8 cellular contexts compared by ENCODE assay signal in the genomic region with DNA sequence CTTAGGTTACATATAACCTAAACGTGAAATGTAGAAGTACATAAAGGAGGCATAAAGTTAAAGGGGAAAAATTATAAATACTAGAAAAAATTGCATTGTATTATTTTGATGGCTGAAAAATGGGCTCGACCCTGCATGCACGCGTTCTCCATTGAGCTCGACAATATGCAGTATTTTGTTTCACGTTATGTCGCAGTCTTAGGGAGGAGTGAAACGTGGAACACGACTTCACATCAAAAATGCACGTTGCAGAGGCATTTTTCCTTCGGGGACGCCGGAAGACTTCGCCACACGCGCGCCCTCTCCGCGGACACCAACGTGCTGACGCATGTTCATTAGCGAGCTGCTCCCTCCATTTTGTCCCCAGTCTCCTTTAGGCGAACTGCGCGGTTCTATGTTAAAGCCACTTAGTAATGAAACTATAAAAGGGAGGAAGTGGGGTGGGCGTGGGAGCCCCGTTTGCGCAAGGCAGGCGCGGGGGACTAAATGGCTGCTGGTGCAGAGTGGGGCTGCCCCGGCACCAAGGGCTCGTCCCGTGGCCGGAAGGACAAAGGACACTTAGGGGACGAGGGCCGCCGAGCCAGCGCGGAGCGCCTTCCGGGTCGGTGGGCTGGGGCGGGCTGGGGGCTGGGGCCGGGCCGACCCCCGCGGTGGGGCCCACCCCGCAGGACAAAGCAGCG. TPM values are rescaled to one million over a fixed set of nuclear protein-coding genes. Genes with fewer than 3 reads are reported as not detected.
DNase-seq lines count a peak whose midpoint lies in the region; ATAC-seq and TF ChIP-seq lines count a peak whose summit lies in the region.

No MANE protein-coding gene starts in this region.

- peak; percentile 73 for TF ChIP-seq POLR2A in right lobe of liver (IDR thresholded peaks at IDR 0.05)

- H3K4me1 ChIP-seq in right lobe of liver: peaks cover 0 to 20% (median 0%) of the 10 kb centered on the region in 4 donors

- no peaks in the 10 kb centered on the region for H3K9me3 Mint-ChIP-seq in chondrocyte (ENCODE audit: low read depth)

- H3K27me3 Mint-ChIP-seq in chondrocyte (ENCODE audit: low read depth): no peaks in the 10 kb centered on the region

- peak overlapping the region; percentile 86 for H3K4me3 Mint-ChIP-seq in chondrocyte (ENCODE audit: unreplicated experiment)

- peak; percentile 76 for ATAC-seq in GM18907 (IDR thresholded peaks at IDR 0.05; ENCODE audit: unreplicated experiment)
- ATAC-seq in HG03135 (IDR thresholded peaks at IDR 0.05; ENCODE audit: unreplicated experiment): peak; percentile 63
- ATAC-seq in activated CD4-positive, CD25-positive, alpha-beta regulatory T cell treated with anti-CD3 and anti-CD28 coated beads, Interleukin-2, amount 50 U/mL, for 24 hours: peak; percentile 74 to 79
- ATAC-seq in right lobe of liver: peak in 2 of 4 donors; percentile 55 to 65

- H3K4me3 ChIP-seq in right lobe of liver: peak overlapping the region; percentile 69 to 75 (median 70)

- peaks cover 0 to 6% (median 0%) of the 10 kb centered on the region in 4 donors for H3K36me3 ChIP-seq in right lobe of liver

- WGBS in right lobe of liver (ENCODE audit: insufficient coverage, low coverage, low lambda C conversion rate, missing lambda C conversion rate): 0% methylated on average over 30 of the region's 49 CpGs

- H3K27ac Mint-ChIP-seq in chondrocyte (ENCODE audit: unreplicated experiment): peak overlapping the region; percentile 98

- no peaks in the 10 kb centered on the region for H3K27me3 ChIP-seq in right lobe of liver

- no peaks in the 10 kb centered on the region for H3K9me3 ChIP-seq in right lobe of liver

- DNase-seq in AG09319 (ENCODE audit: extremely low read depth, low read depth) (peak; percentile 74), NCI-H226 (peak; percentile 89), chondrocyte (ENCODE audit: low spot score) (peak; percentile 94), right lobe of liver (peak; percentile 92 to 93 (median 93))
- DNase-seq in stimulated activated CD4-positive, alpha-beta T cell treated with anti-CD3 and anti-CD28 coated beads, TNF-alpha, amount 100 ng/mL, for 24 hours (ENCODE audit: low read depth in 3 of 3): peak; percentile 77 to 89 (median 83)

- intact Hi-C loops in right lobe of liver (cut with DNase I): no loop called here

- peaks cover 55% of the 10 kb centered on the region for H3K4me1 Mint-ChIP-seq in chondrocyte (ENCODE audit: low read depth)

- TF ChIP-seq CTCF in AG09319 (IDR thresholded peaks at IDR 0.05; ENCODE audit: low read depth, low read length) (no peak), chondrocyte (IDR thresholded peaks at IDR 0.05) (no peak), right lobe of liver (IDR thresholded peaks at IDR 0.05) (no peak)

- H3K36me3 Mint-ChIP-seq in chondrocyte (ENCODE audit: low read depth): peaks cover 6% of the 10 kb centered on the region

- H3K27ac ChIP-seq in right lobe of liver: peak overlapping the region; percentile 94 to 98 (median 97)

RNA-seq across cellular contexts. Expression of a gene that starts 0.7 kb away (rescaled TPM):
- total RNA-seq in chondrocyte (31.6 to 36.6 TPM (median 33.6 TPM) in 3 replicates), right lobe of liver (10 to 100 TPM; 16.8 to 28.5 (median 19.6) TPM)

RNA-seq across cellular contexts. Expression of a gene that starts 29.6 kb away (rescaled TPM):
- total RNA-seq in chondrocyte (223 to 285 TPM (median 226 TPM) in 3 replicates), right lobe of liver (100 to 1,000 TPM in 5 of 6 experiments, 10 to 100 TPM in 1; 73.3 to 183 (median 121) TPM)
